ENCODE assay signal across 1 cellular context in the genomic region with DNA sequence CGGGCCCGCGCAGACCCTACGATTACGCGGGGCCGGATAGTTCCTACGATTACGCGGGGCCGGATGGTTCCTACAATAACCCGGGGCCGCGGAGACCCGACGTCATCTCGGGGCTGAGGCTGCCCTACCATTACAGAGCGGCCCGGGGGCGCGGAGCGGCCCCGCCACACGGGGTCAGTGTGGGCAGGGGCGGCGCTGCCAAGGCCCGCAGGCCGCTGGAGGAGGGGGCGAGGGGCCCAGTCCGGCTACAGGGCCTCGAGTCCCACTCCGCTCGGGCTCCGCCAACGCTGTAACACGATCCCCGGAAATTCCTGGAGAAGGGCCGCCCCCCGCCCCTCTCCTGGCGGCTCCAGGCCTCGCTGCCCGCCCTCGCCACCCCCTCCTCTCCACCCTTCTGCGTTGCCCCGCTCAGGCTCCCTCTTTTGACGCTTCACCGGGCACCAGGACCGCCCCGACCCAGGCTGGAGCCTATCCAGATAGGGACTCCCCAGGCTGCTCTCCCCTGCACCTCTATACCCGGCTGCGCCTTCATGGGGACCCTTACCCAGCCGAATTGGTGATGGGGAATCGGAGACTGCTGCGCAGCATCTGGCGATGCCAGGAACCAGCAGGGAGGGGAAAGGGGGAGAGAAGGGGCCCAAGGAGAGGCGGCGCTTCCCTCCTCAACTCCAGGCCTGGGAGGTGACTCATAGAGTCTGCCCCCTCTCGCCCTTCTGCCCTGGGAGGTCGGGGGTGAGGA.
TF ChIP-seq lines count a peak whose summit lies in the region.

A gene with protein sequence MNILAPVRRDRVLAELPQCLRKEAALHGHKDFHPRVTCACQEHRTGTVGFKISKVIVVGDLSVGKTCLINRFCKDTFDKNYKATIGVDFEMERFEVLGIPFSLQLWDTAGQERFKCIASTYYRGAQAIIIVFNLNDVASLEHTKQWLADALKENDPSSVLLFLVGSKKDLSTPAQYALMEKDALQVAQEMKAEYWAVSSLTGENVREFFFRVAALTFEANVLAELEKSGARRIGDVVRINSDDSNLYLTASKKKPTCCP (minus strand): TSS at position 291 of the 739 bp plus-strand sequence. CDS start 602 bp downstream, outside the sequence.

TF ChIP-seq in SK-N-SH treated with all-trans-retinoic acid at 6 μM for 48 hours, 23 proteins besides CTCF, POLR2A, EP300 and RAD21 (continued from another document):
- no peak for TF ChIP-seq BACH2 (CRISPR knock-in tag; IDR thresholded peaks at IDR 0.05; ENCODE audit: borderline replicate concordance)
- TF ChIP-seq ZNF8 (CRISPR knock-in tag; IDR thresholded peaks at IDR 0.05) = no peak
- TF ChIP-seq, protein P1, sequence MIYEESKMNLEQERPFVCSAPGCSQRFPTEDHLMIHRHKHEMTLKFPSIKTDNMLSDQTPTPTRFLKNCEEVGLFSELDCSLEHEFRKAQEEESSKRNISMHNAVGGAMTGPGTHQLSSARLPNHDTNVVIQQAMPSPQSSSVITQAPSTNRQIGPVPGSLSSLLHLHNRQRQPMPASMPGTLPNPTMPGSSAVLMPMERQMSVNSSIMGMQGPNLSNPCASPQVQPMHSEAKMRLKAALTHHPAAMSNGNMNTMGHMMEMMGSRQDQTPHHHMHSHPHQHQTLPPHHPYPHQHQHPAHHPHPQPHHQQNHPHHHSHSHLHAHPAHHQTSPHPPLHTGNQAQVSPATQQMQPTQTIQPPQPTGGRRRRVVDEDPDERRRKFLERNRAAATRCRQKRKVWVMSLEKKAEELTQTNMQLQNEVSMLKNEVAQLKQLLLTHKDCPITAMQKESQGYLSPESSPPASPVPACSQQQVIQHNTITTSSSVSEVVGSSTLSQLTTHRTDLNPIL (CRISPR knock-in tag; IDR thresholded peaks at IDR 0.05; ENCODE audit: low read depth) = no peak
- no peak for TF ChIP-seq ZNF565 (CRISPR knock-in tag; conservative IDR thresholded peaks at IDR 0.05; ENCODE audit: low read depth)
- no peak for TF ChIP-seq ISL1 (CRISPR knock-in tag; IDR thresholded peaks at IDR 0.05)
TF ChIP-seq in SK-N-SH treated with all-trans-retinoic acid at 6 μM for 48 hours: peak in this region for 0.
